In the genomic region with DNA sequence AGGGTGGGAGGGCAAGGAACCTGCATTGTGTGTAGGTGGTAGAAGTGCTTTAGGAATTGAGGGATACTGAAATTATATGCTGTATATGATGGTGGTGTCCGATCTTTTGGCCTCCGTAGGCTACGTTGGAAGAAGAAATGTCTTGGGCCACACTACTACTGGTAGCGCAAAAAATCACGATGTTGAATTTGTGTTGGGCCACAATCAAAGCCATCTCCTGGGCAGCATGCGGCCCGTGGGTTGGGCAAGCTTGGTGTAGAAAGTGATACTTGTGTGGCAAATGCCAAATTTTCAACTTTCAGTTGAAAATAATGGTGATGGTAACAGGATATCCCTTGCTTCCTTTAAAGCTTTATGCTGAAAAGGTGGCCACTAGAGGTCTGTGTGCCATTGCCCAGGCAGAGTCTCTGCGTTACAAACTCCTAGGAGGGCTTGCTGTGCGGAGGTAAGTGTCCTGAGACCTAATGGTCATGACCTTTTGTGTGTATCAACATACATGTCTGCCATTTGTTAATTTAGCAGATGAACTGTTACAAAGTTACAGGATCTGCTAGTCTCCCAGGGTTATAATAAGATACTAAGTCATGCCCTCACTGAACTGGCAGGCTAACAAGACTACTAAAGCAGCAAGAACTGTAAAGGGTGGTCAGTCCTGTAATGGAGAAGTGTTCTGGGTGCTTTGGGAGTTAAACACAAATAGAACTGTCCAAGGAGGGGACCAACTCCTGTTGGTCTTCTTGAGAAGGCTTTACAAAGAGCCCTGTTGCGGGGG, we compare ENCODE assay signal across 8 cellular contexts.
DNase-seq lines count a peak whose midpoint lies in the region; ATAC-seq and TF ChIP-seq lines count a peak whose summit lies in the region.

No MANE protein-coding gene starts in this region.

- peaks cover 52% of the 10 kb centered on the region for H3K4me1 Mint-ChIP-seq in activated naive CD4-positive, alpha-beta T cell treated with anti-CD3 and anti-CD28 coated beads, Interleukin-2, amount 50 U/mL, for 24 hours
- peaks cover 35 to 70% of the 10 kb centered on the region in 2 donors for H3K4me1 Mint-ChIP-seq in stimulated activated naive B cell treated with anti-CD40 and anti-IgM and Interleukin-4, amounts not matched to agents 10 μg/mL and 1 μg/mL and 100 μg/mL, for 72 hours

- H3K4me3 Mint-ChIP-seq in activated naive CD4-positive, alpha-beta T cell treated with anti-CD3 and anti-CD28 coated beads, Interleukin-2, amount 50 U/mL, for 24 hours = peak overlapping the region; percentile 98
- peak overlapping the region; percentile 69 to 99 for H3K4me3 Mint-ChIP-seq in stimulated activated naive B cell treated with anti-CD40 and anti-IgM and Interleukin-4, amounts not matched to agents 10 μg/mL and 1 μg/mL and 100 μg/mL, for 72 hours

- in situ Hi-C loops in GM13977 (cut with MboI; ENCODE audit: low pct_unique_long_range_greater_than_20kb, low sequenced_read_pairs, unreplicated experiment) = no loop called here

- peak overlapping the region; percentile 95 for H3K27ac Mint-ChIP-seq in activated naive CD4-positive, alpha-beta T cell treated with anti-CD3 and anti-CD28 coated beads, Interleukin-2, amount 50 U/mL, for 24 hours
- H3K27ac Mint-ChIP-seq in stimulated activated naive B cell treated with anti-CD40 and anti-IgM and Interleukin-4, amounts not matched to agents 10 μg/mL and 1 μg/mL and 100 μg/mL, for 72 hours = peak overlapping the region; percentile 87

- DNase-seq in activated naive CD4-positive, alpha-beta T cell treated with anti-CD3 and anti-CD28 coated beads, Interleukin-2, amount 50 U/mL, for 16 hours = no peak
- no peak for DNase-seq in fibroblast of pulmonary artery (ENCODE audit: low read depth)
- no peak for DNase-seq in stimulated activated naive B cell treated with anti-CD40 and anti-IgM and Interleukin-4, amounts not matched to agents 10 μg/mL and 1 μg/mL and 100 μg/mL, for 72 hours
- no peak for DNase-seq in NCI-H510A (lab: John Stamatoyannopoulos, UW)
- no peak for DNase-seq in NCI-H226
- no peak for DNase-seq in GM13977 (ENCODE audit: low spot score)

- no peak for ATAC-seq in stimulated activated naive B cell treated with anti-CD40 and anti-IgM and Interleukin-4, amounts not matched to agents 10 μg/mL and 1 μg/mL and 100 μg/mL, for 72 hours (replicated peaks)

- H3K27me3 Mint-ChIP-seq in activated naive CD4-positive, alpha-beta T cell treated with anti-CD3 and anti-CD28 coated beads, Interleukin-2, amount 50 U/mL, for 24 hours = no peaks in the 10 kb centered on the region
- no peaks in the 10 kb centered on the region for H3K27me3 Mint-ChIP-seq in stimulated activated naive B cell treated with anti-CD40 and anti-IgM and Interleukin-4, amounts not matched to agents 10 μg/mL and 1 μg/mL and 100 μg/mL, for 72 hours

- TF ChIP-seq CTCF in VCaP (conservative IDR thresholded peaks at IDR 0.05) (no peak), fibroblast of pulmonary artery (IDR thresholded peaks at IDR 0.05; ENCODE audit: low read length, missing control alignments) (peak; percentile 0), GM13977 (IDR thresholded peaks at IDR 0.05; ENCODE audit: extremely low read depth, insufficient read depth, missing control alignments) (no peak)

- peak overlapping the region; percentile 94; the same call in 1 of the 2 replicates for H3K27ac ChIP-seq in VCaP

- peaks cover 46% of the 10 kb centered on the region for H3K36me3 Mint-ChIP-seq in activated naive CD4-positive, alpha-beta T cell treated with anti-CD3 and anti-CD28 coated beads, Interleukin-2, amount 50 U/mL, for 24 hours
- peaks cover 51 to 72% of the 10 kb centered on the region in 2 donors for H3K36me3 Mint-ChIP-seq in stimulated activated naive B cell treated with anti-CD40 and anti-IgM and Interleukin-4, amounts not matched to agents 10 μg/mL and 1 μg/mL and 100 μg/mL, for 72 hours

- H3K4me3 ChIP-seq in fibroblast of pulmonary artery (replicated peaks; ENCODE audit: low read depth, low read length) = peak overlapping the region; percentile 8

- H3K9me3 Mint-ChIP-seq in activated naive CD4-positive, alpha-beta T cell treated with anti-CD3 and anti-CD28 coated beads, Interleukin-2, amount 50 U/mL, for 24 hours = no peaks in the 10 kb centered on the region
- no peaks in the 10 kb centered on the region for H3K9me3 Mint-ChIP-seq in stimulated activated naive B cell treated with anti-CD40 and anti-IgM and Interleukin-4, amounts not matched to agents 10 μg/mL and 1 μg/mL and 100 μg/mL, for 72 hours
